In genomic region chr9:99466104-99466503, GRCh38 we compare ENCODE assay signal across 18 cellular contexts.
DNase-seq lines count a peak whose midpoint lies in the region; ATAC-seq and TF ChIP-seq lines count a peak whose summit lies in the region.
"Had no signal": no experiment of that assay in that cellular context is flagged by ENCODE, and none has a peak within 500 bp of the region (broad histone marks: within the 10 kb centered on the region; RNA-seq: fewer than 3 reads in every experiment).

No MANE protein-coding gene starts in this region.

- TF ChIP-seq EP300 in ovary (IDR thresholded peaks at IDR 0.05): no peak

- H3K4me1 ChIP-seq in ascending aorta (peaks cover 0 to 3% of the 10 kb centered on the region in 2 donors), rectal smooth muscle tissue (ENCODE audit: control insufficient read depth, insufficient read depth, low read length) (peaks cover 7% of the 10 kb centered on the region), ovary (ENCODE audit: insufficient read depth) (no peaks in the 10 kb centered on the region)
- H3K4me1 ChIP-seq: BLaER1, SJSA1 had no signal

- no peak overlapping the region for H3K9ac ChIP-seq in rectal smooth muscle tissue (ENCODE audit: low read length)
- H3K9ac ChIP-seq: BLaER1, GM23248 had no signal

- DNase-seq in NCI-H146 (lab: John Stamatoyannopoulos, UW) (peak; percentile 21), NCI-H146 treated with DMSO at 0.1 percent for 48 hours (lab: John Stamatoyannopoulos, UW; ENCODE audit: unreplicated experiment) (no peak), ascending aorta (ENCODE audit: low spot score in 2 of 2) (no peak), ovary (no peak), RKO (ENCODE audit: low spot score) (no peak)
- DNase-seq: 8988T; CD8-positive, alpha-beta T cell; DMS79; GM23248; HCEC 1CT; NCI-H1436 treated with DMSO at 0.1 percent for 48 hours; NCI-H748 treated with DMSO at 0.1 percent for 48 hours; PC-3 had no signal

- H3K27me3 ChIP-seq in ascending aorta (no peaks in the 10 kb centered on the region), rectal smooth muscle tissue (ENCODE audit: control insufficient read depth, insufficient read depth, low read length) (no peaks in the 10 kb centered on the region), ovary (no peaks in the 10 kb centered on the region)
- H3K27me3 ChIP-seq: BLaER1, SJSA1 had no signal

- WGBS in ovary, 3 donors: 69 to 79% (median 73%) methylated on average over 1 of the region's 1 CpG

- H3K27ac ChIP-seq in ascending aorta (peak overlapping the region; percentile 70 to 74), rectal smooth muscle tissue (ENCODE audit: low read depth, low read length) (peak overlapping the region; percentile 64), ovary (no peak overlapping the region)
- H3K27ac ChIP-seq: BLaER1, GM23248, SJSA1 had no signal

- TF ChIP-seq CTCF in ascending aorta (IDR thresholded peaks at IDR 0.05): no peak
- no peak for TF ChIP-seq CTCF in ovary (IDR thresholded peaks at IDR 0.05)

- ATAC-seq in GM21576 (IDR thresholded peaks at IDR 0.05; ENCODE audit: unreplicated experiment) (no peak), GM21360 (IDR thresholded peaks at IDR 0.05; ENCODE audit: unreplicated experiment) (no peak)
- ATAC-seq: CD8-positive, alpha-beta T cell; PC-3 had no signal

- H3K9me3 ChIP-seq in ascending aorta: no peaks in the 10 kb centered on the region
- H3K9me3 ChIP-seq in ovary: no peaks in the 10 kb centered on the region
- H3K9me3 ChIP-seq: BLaER1, SJSA1 had no signal

- TF ChIP-seq POLR2A in ovary (IDR thresholded peaks at IDR 0.05): no peak

- H3K36me3 ChIP-seq in ascending aorta (no peaks in the 10 kb centered on the region), rectal smooth muscle tissue (ENCODE audit: control insufficient read depth, insufficient read depth, low read length) (no peaks in the 10 kb centered on the region), ovary (no peaks in the 10 kb centered on the region)
- H3K36me3 ChIP-seq: BLaER1, SJSA1 had no signal

- no peak overlapping the region for H3K4me3 ChIP-seq in ascending aorta
- H3K4me3 ChIP-seq in rectal smooth muscle tissue (ENCODE audit: low read length): no peak overlapping the region
- H3K4me3 ChIP-seq in ovary: no peak overlapping the region
- H3K4me3 ChIP-seq: BLaER1, GM23248, SJSA1 had no signal

- intact Hi-C loops in ascending aorta (cut with DNase I): no loop called here
- intact Hi-C loops in ovary (cut with DNase I): loop anchor here in 1 of 4 donors (5.0 kb wide), 1 partner anchor 89 kb away; no protein-coding TSS in a partner anchor

Comparison
In these comparisons a context has a peak if more than half of its experiments do, and no peak if none do; other contexts are left out.
1. H3K27ac ChIP-seq: peak in ascending aorta (2 of 2) and rectal smooth muscle tissue (single experiment); none in ovary (0 of 2).